8 cellular contexts compared by ENCODE assay signal in the genomic region with DNA sequence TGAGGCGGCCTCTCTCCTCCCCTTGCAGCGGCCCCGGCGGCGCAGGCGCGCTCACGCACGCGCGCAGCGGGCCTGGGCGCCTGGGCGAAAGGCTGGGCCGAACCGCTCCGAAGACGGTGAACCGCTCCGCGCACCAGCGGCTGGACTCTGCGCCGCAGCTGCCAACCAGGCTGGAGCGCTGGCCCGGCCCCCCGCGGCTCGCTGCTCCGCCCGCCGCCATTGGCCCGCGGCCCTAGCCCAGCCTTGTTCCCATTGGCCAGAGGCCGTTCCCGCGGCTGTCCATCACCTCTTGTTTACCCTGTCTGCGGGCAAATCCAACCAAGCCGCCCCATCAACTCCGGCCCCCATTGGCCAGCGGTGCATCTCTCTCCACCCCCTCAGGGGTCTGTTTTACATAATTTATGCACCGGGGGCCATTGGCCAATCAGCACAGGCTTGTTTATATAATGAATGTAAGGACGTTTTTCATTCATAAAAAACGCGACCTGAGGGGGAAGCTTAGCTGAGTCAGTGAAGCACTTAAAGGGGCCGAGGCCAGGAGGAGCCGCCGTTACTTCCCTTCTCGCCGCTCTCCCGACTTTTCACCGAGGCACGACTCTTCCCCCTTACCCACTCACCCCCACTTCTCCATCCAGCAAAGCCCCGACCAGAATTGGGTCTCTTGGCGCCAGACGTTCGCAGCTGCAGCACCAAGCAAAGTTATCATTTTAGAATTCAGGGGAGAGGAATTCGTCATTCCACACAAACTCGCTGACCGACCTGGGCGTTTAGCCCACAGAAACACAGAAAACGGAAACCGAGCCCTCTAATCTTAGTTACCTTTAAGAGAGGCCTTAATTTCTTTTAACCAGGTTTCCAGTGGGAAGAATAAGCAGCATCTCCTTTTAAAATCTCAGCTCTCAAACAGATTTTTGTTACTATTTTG. TPM values are rescaled to one million over a fixed set of nuclear protein-coding genes. Genes with fewer than 3 reads are reported as not detected.
A peak's percentile ranks its signal among the peaks of the same experiment; 100 is the strongest.
DNase-seq lines count a peak whose midpoint lies in the region; ATAC-seq, FAIRE-seq and TF ChIP-seq lines count a peak whose summit lies in the region.

A gene (minus strand): TSS at position 149 of the 925 bp plus-strand sequence. CDS start 3,221 bp downstream, outside the sequence.

- H3K36me3 Mint-ChIP-seq in Caco-2 (ENCODE audit: insufficient read depth, unreplicated experiment) (peaks cover 19% of the 10 kb centered on the region), memory B cell (no peaks in the 10 kb centered on the region)

- no peak for TF ChIP-seq CTCF in Caco-2 (IDR thresholded peaks at IDR 0.05; ENCODE audit: insufficient read depth in 1 of 2, low read depth in 1 of 2, low read length in 1 of 2, severe bottlenecking in 1 of 2, unreplicated experiment in 1 of 2)

- H3K9ac ChIP-seq in endocrine pancreas (ENCODE audit: control insufficient read depth, insufficient read depth, low read length), result peak within 1 kb of the TSS; percentile 93

- H3K4me1 Mint-ChIP-seq in Caco-2 (ENCODE audit: low read depth, unreplicated experiment) (peaks cover 25% of the 10 kb centered on the region), memory B cell (peaks cover 30% of the 10 kb centered on the region)

- H3K4me3 ChIP-seq in Caco-2 (ENCODE audit: low read depth, low read length) (peak within 1 kb of the TSS; percentile 64), endocrine pancreas (ENCODE audit: control insufficient read depth, insufficient read depth, low read length) (peak within 1 kb of the TSS; percentile 89)

- H3K36me3 ChIP-seq in Caco-2 (ENCODE audit: control insufficient read depth, insufficient read depth, low read length) (no peaks in the 10 kb centered on the region), endocrine pancreas (ENCODE audit: control insufficient read depth, insufficient read depth, low read length) (no peaks in the 10 kb centered on the region)

- H3K9me3 ChIP-seq in Caco-2, result no peaks in the 10 kb centered on the region
- H3K9me3 ChIP-seq in endocrine pancreas (ENCODE audit: control insufficient read depth, low read length), result no peaks in the 10 kb centered on the region

- CTCF ChIA-PET in Caco-2 (lab: Charles Lee), result interaction anchor here (1.7 kb wide), 1 partner anchor 12 kb away, joined by 5 read pairs; no protein-coding TSS in a partner anchor

- BruUV-seq in Caco-2 (replicated peaks; lab: Mats Ljungman, UMichigan), result TSS peak; percentile 99

- H3K4me1 ChIP-seq in Caco-2 (peaks cover 8% of the 10 kb centered on the region; the same call in 1 of the 2 replicates), endocrine pancreas (ENCODE audit: control insufficient read depth, insufficient read depth, low read length) (peaks cover 5% of the 10 kb centered on the region)

- peak; percentile 86 for FAIRE-seq in HTR-8/SVneo (lab: Jason Lieb, UNC)

- peak within 1 kb of the TSS; percentile 79 for H3K27ac Mint-ChIP-seq in Caco-2 (ENCODE audit: unreplicated experiment)
- peak within 1 kb of the TSS; percentile 54 for H3K27ac Mint-ChIP-seq in memory B cell

- peak; percentile 99 for DNase-seq in Caco-2
- peak; percentile 96 for DNase-seq in HTR-8/SVneo (ENCODE audit: insufficient read length, low spot score)
- peak; percentile 100 for DNase-seq in NOMO-1 treated with dmso at 0.1 percent for 144 hours (lab: John Stamatoyannopoulos, UW; ENCODE audit: unreplicated experiment)
- peak; percentile 83 for DNase-seq in activated CD8-positive, alpha-beta memory T cell treated with anti-CD3 and anti-CD28 coated beads, Interleukin-2, amount 50 U/mL, for 24 hours (ENCODE audit: extremely low read depth)
- peak; percentile 82 to 89 for DNase-seq in memory B cell (ENCODE audit: low spot score in 2 of 2)
- DNase-seq in stimulated activated CD8-positive, alpha-beta memory T cell treated with anti-CD3 and anti-CD28 coated beads, Interleukin-12 subunit alpha, Interleukin-12 subunit beta, amount 100 ng/mL, for 1 hour (ENCODE audit: low read depth), result peak; percentile 76

- no peaks in the 10 kb centered on the region for H3K27me3 Mint-ChIP-seq in Caco-2 (ENCODE audit: insufficient read depth, unreplicated experiment)
- peaks cover 14% of the 10 kb centered on the region for H3K27me3 Mint-ChIP-seq in memory B cell

- H3K9me3 Mint-ChIP-seq in Caco-2 (ENCODE audit: unreplicated experiment) (no peaks in the 10 kb centered on the region), memory B cell (no peaks in the 10 kb centered on the region)

- ATAC-seq in GM21381 (IDR thresholded peaks at IDR 0.05; ENCODE audit: unreplicated experiment), result peak; percentile 94
- ATAC-seq in memory B cell (ENCODE audit: low read depth), result peak; percentile 88

- POLR2A ChIA-PET in Caco-2 (lab: Charles Lee), result no interaction called here

- H3K27me3 ChIP-seq in Caco-2 (replicated peaks; ENCODE audit: control insufficient read depth, insufficient read depth, low read length) (no peaks in the 10 kb centered on the region), endocrine pancreas (ENCODE audit: control insufficient read depth, insufficient read depth, low read length) (no peaks in the 10 kb centered on the region)

- intact Hi-C loops in Caco-2 (cut with micrococcal nuclease; ENCODE audit: unreplicated experiment), result loop anchor here (1.0 to 5.0 kb wide), 5 partner anchors 12 to 133 kb away; no protein-coding TSS in a partner anchor

- peak within 1 kb of the TSS; percentile 80 for H3K4me3 Mint-ChIP-seq in Caco-2 (ENCODE audit: unreplicated experiment)
- peak within 1 kb of the TSS; percentile 94 for H3K4me3 Mint-ChIP-seq in memory B cell

RNA-seq across cellular contexts. Expression of the gene that starts here (rescaled TPM):
- 16.2 and 18.6 TPM in 2 replicates for total RNA-seq in Caco-2 (2022)

Comparison
In these comparisons a context has a peak if more than half of its experiments do, and no peak if none do; other contexts are left out.
1. Peak in every context shown above with its lines: DNase-seq, ATAC-seq and H3K4me3 ChIP-seq.